In genomic region chr1:169893645-169894423, GRCh38 we compare ENCODE assay signal across 8 cellular contexts. TPM values are rescaled to one million over a fixed set of nuclear protein-coding genes. Genes with fewer than 3 reads are reported as not detected.
DNase-seq lines count a peak whose midpoint lies in the region; ATAC-seq and TF ChIP-seq lines count a peak whose summit lies in the region.

A gene with protein sequence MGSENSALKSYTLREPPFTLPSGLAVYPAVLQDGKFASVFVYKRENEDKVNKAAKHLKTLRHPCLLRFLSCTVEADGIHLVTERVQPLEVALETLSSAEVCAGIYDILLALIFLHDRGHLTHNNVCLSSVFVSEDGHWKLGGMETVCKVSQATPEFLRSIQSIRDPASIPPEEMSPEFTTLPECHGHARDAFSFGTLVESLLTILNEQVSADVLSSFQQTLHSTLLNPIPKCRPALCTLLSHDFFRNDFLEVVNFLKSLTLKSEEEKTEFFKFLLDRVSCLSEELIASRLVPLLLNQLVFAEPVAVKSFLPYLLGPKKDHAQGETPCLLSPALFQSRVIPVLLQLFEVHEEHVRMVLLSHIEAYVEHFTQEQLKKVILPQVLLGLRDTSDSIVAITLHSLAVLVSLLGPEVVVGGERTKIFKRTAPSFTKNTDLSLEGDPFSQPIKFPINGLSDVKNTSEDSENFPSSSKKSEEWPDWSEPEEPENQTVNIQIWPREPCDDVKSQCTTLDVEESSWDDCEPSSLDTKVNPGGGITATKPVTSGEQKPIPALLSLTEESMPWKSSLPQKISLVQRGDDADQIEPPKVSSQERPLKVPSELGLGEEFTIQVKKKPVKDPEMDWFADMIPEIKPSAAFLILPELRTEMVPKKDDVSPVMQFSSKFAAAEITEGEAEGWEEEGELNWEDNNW (minus strand): TSS chr1:169893896. CDS start chr1:169888840, 5,056 bp downstream.

- H3K4me3 ChIP-seq in AG04449 (ENCODE audit: low read depth, low read length): peak within 1 kb of the TSS; percentile 94
- peak within 1 kb of the TSS; percentile 74 for H3K4me3 ChIP-seq in WI38 (ENCODE audit: low read depth, low read length)
- H3K4me3 ChIP-seq in cardiac fibroblast (replicated peaks in 1 of 2; ENCODE audit: low read depth in 2 of 2, low read length in 2 of 2): peak within 1 kb of the TSS; percentile 79
- peak within 1 kb of the TSS; percentile 95 for H3K4me3 ChIP-seq in smooth muscle cell

- H4K20me1 ChIP-seq in smooth muscle cell (ENCODE audit: low read depth): peaks cover 16% of the 10 kb centered on the region

- H3F3A ChIP-seq in smooth muscle cell (ENCODE audit: low read depth): peaks cover 22% of the 10 kb centered on the region

- peak within 1 kb of the TSS; percentile 99 for H3K9ac ChIP-seq in smooth muscle cell (ENCODE audit: low read depth)

- DNase-seq in AG04449 (ENCODE audit: low read depth, low spot score) (peak; percentile 90), NCI-H2227 treated with DMSO at 0.1 percent for 48 hours (lab: John Stamatoyannopoulos, UW) (peak; percentile 99), cardiac fibroblast (ENCODE audit: low read depth in 2 of 2) (peak; percentile 98 to 99), iPS-NIHi7 (ENCODE audit: extremely low spot score) (peak; percentile 94), smooth muscle cell (lab: John Stamatoyannopoulos, UW; ENCODE audit: unreplicated experiment) (peak; percentile 76)

- POLR2A ChIA-PET in AG04449 (lab: Yijun Ruan, JAX): interaction anchor here (0.6 to 1.2 kb wide), 4 partner anchors 13 to 765 kb away, joined by 3 to 5 read pairs (median 4); partner anchors contain the start of gene SLC19A2

- no peaks in the 10 kb centered on the region for H3K27me3 ChIP-seq in smooth muscle cell (ENCODE audit: low read depth)

- peak within 1 kb of the TSS; percentile 98 for H3K27ac ChIP-seq in smooth muscle cell (ENCODE audit: low read depth)

- ATAC-seq in GM18907 (IDR thresholded peaks at IDR 0.05; ENCODE audit: unreplicated experiment) (peak; percentile 90), HG03159 (IDR thresholded peaks at IDR 0.05; ENCODE audit: unreplicated experiment) (peak; percentile 86)

- H2AFZ ChIP-seq in smooth muscle cell (ENCODE audit: low read depth): peak within 1 kb of the TSS; percentile 88

- no peaks in the 10 kb centered on the region for H3K9me3 ChIP-seq in smooth muscle cell (replicated peaks; ENCODE audit: low read depth)

- no peak for TF ChIP-seq CTCF in AG04449 (IDR thresholded peaks at IDR 0.05; ENCODE audit: insufficient read depth, low read length, missing control alignments)
- TF ChIP-seq CTCF in WI38 (IDR thresholded peaks at IDR 0.05; ENCODE audit: low read depth, low read length): no peak
- TF ChIP-seq CTCF in cardiac fibroblast (IDR thresholded peaks at IDR 0.05; ENCODE audit: low read depth, low read length): no peak
- TF ChIP-seq CTCF in smooth muscle cell (IDR thresholded peaks at IDR 0.05; ENCODE audit: borderline replicate concordance, insufficient read depth, poor library complexity, severe bottlenecking): no peak

- peaks cover 34% of the 10 kb centered on the region for H3K79me2 ChIP-seq in smooth muscle cell (ENCODE audit: low read depth)

- peaks cover 20% of the 10 kb centered on the region for H3K4me1 ChIP-seq in smooth muscle cell (ENCODE audit: low read depth)

- peak within 1 kb of the TSS; percentile 84 for H3K4me2 ChIP-seq in smooth muscle cell

- WGBS in smooth muscle cell (ENCODE audit: low lambda C conversion rate): under 1% methylated on average over 45 of the region's 52 CpGs

- H3K36me3 ChIP-seq in smooth muscle cell (ENCODE audit: low read depth): no peaks in the 10 kb centered on the region

- CTCF ChIA-PET in AG04449 (lab: Yijun Ruan, JAX): interaction anchor here (1.0 to 1.1 kb wide), 2 partner anchors 9 to 10 kb away, joined by 3 to 4 read pairs; no protein-coding TSS in a partner anchor

RNA-seq across cellular contexts. Expression of the gene that starts here (rescaled TPM):
- 9.1 and 10.3 TPM in 2 replicates for total RNA-seq in smooth muscle cell
- polyA plus RNA-seq in smooth muscle cell: 3.1 and 4.0 TPM in 2 replicates

Comparison
In these comparisons a context has a peak if more than half of its experiments do, and no peak if none do; other contexts are left out.
1. Peak in every context shown above with its lines: DNase-seq, ATAC-seq, H3K4me3 ChIP-seq and H3K27ac ChIP-seq.